Comparison of ENCODE assay signal across 25 cellular contexts in the genomic region with DNA sequence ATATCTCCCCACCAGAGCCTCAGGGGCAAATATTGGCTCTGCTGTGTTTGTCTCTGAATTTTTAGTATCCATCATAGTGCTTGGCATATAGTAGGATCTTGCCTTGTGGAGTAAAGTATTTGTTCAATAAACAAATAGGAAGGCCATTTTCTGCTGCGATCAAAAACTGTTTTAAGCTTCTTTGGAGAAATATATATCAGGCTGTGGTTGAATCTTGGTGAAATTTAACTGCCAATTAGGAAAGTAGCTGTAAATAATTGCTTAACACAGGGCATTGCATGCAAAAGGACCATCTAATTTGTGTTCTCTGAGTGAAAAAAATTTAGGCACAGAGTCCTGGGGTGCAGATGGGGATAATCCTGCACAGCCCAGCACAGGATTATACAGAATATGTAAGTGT. TPM values are rescaled to one million over a fixed set of nuclear protein-coding genes. Genes with fewer than 3 reads are reported as not detected.
DNase-seq lines count a peak whose midpoint lies in the region; FAIRE-seq and TF ChIP-seq lines count a peak whose summit lies in the region.
"Had no signal": no experiment of that assay in that cellular context is flagged by ENCODE, and none has a peak within 500 bp of the region (broad histone marks: within the 10 kb centered on the region; RNA-seq: fewer than 3 reads in every experiment).

No MANE protein-coding gene starts in this region.

- H3K4me3 ChIP-seq in SK-N-MC = no peak overlapping the region
- no peak overlapping the region for H3K4me3 ChIP-seq in fibroblast of lung (replicated peaks in 1 of 4; ENCODE audit: control extremely low read depth in 1 of 4, insufficient read depth in 1 of 4, low read depth in 3 of 4, low read length in 4 of 4)
- H3K4me3 ChIP-seq in skeletal muscle satellite cell (ENCODE audit: low read length) = no peak overlapping the region
- H3K4me3 ChIP-seq: dorsolateral prefrontal cortex, GM12878, left lung, thyroid gland had no signal

- no peaks in the 10 kb centered on the region for H3K27me3 ChIP-seq in fibroblast of lung (ENCODE audit: control insufficient read depth, insufficient read depth, low read length)
- H3K27me3 ChIP-seq in skeletal muscle satellite cell (ENCODE audit: control insufficient read depth, insufficient read depth, low read length) = no peaks in the 10 kb centered on the region
- H3K27me3 ChIP-seq: dorsolateral prefrontal cortex, foreskin keratinocyte, left lung, thyroid gland had no signal

- no peak overlapping the region for H3K4me3 Mint-ChIP-seq in activated CD4-positive, alpha-beta T cell treated with anti-CD3 and anti-CD28 coated beads, Interleukin-2, amount 10 ng/mL, durations not matched to agents 7 days and 5 days
- H3K4me3 Mint-ChIP-seq: activated B cell treated with CpG ODN at 0.5 μM for 24 hours; activated CD8-positive, alpha-beta T cell treated with anti-CD3 and anti-CD28 coated beads for 36 hours; stimulated activated naive B cell treated with anti-CD40 and anti-IgM and Interleukin-4, amounts not matched to agents 10 μg/mL and 1 μg/mL and 100 μg/mL, for 72 hours had no signal

- H3K27ac ChIP-seq in SK-N-MC (peak overlapping the region; percentile 91; the same call in 1 of the 2 replicates), fibroblast of lung (ENCODE audit: insufficient read depth, low read length) (no peak overlapping the region)
- H3K27ac ChIP-seq: foreskin keratinocyte had no signal

- peaks cover 24% of the 10 kb centered on the region for H3K36me3 Mint-ChIP-seq in activated CD4-positive, alpha-beta T cell treated with anti-CD3 and anti-CD28 coated beads, Interleukin-2, amount 10 ng/mL, durations not matched to agents 7 days and 5 days (ENCODE audit: low read depth)

- no peak overlapping the region for H2AFZ ChIP-seq in fibroblast of lung (ENCODE audit: low read length)

- peak; percentile 69 for FAIRE-seq in GM19239 (lab: Jason Lieb, UNC)
- FAIRE-seq: GM12878, small intestine had no signal

- DNase-seq in GM19239 (ENCODE audit: insufficient read length, low spot score) (no peak), SK-N-MC (ENCODE audit: low read depth, low spot score) (no peak), fibroblast of lung (ENCODE audit: low read depth in 2 of 2) (no peak), NCI-H524 treated with DMSO at 0.1 percent for 48 hours (lab: John Stamatoyannopoulos, UW) (no peak), NCI-H748 (lab: John Stamatoyannopoulos, UW; ENCODE audit: unreplicated experiment) (no peak)
- no peak for DNase-seq in stimulated activated naive CD4-positive, alpha-beta T cell treated with Interleukin-2 at 50 U/mL for 16 hours (lab: John Stamatoyannopoulos, UW)
- DNase-seq in activated CD4-positive, alpha-beta T cell treated with anti-CD3 and anti-CD28 coated beads, Interleukin-2, amount 10 ng/mL, durations not matched to agents 7 days and 5 days = no peak
- DNase-seq: activated B cell treated with CpG ODN at 0.5 μM for 24 hours; activated CD8-positive, alpha-beta T cell treated with anti-CD3 and anti-CD28 coated beads for 36 hours; activated naive CD4-positive, alpha-beta T cell treated with Interleukin-2 at 50 U/mL for 16 hours; activated T-cell treated with anti-CD3 and anti-CD28 coated beads, Interleukin-2, amount 50 U/mL, for 1 hour; amygdala; caudate nucleus; CD8-positive, alpha-beta memory T cell; dorsolateral prefrontal cortex; foreskin keratinocyte; left lung; NCI-H1417; NCI-H510A; small intestine; stimulated activated naive B cell treated with anti-CD40 and anti-IgM and Interleukin-4, amounts not matched to agents 10 μg/mL and 1 μg/mL and 100 μg/mL, for 72 hours; thyroid gland had no signal

- POLR2A ChIA-PET in activated CD4-positive, alpha-beta T cell treated with anti-CD3 and anti-CD28 coated beads, Interleukin-2, amount 10 ng/mL, durations not matched to agents 7 days and 5 days (lab: Charles Lee) = no interaction called here

- H3K4me1 ChIP-seq in fibroblast of lung (ENCODE audit: control insufficient read depth, extremely low read depth, insufficient read depth, low read length) (peaks cover 36% of the 10 kb centered on the region), skeletal muscle satellite cell (ENCODE audit: control insufficient read depth, insufficient read depth, low read length) (peaks cover 49% of the 10 kb centered on the region)

- H3K4me2 ChIP-seq in fibroblast of lung (ENCODE audit: extremely low read depth, insufficient read depth, low read length) (peak overlapping the region; percentile 8), skeletal muscle satellite cell (ENCODE audit: low read length) (peak overlapping the region; percentile 43)

- no peak for TF ChIP-seq CTCF in fibroblast of lung (conservative IDR thresholded peaks at IDR 0.05 in 1 of 2, IDR thresholded peaks at IDR 0.05 in 1 of 2; ENCODE audit: low read depth in 1 of 2, low read length in 2 of 2)

- H4K20me1 ChIP-seq in fibroblast of lung (ENCODE audit: control insufficient read depth, extremely low read depth, insufficient read depth, low read length) = peaks cover 4% of the 10 kb centered on the region

- H3K9me3 ChIP-seq in SK-N-MC (ENCODE audit: low read depth, low read length) (no peaks in the 10 kb centered on the region), fibroblast of lung (ENCODE audit: control insufficient read depth, insufficient read depth, low read depth, low read length) (no peaks in the 10 kb centered on the region), skeletal muscle satellite cell (replicated peaks; ENCODE audit: low read length) (no peaks in the 10 kb centered on the region)
- H3K9me3 ChIP-seq: left lung, thyroid gland had no signal

- peaks cover 94% of the 10 kb centered on the region for H3K79me2 ChIP-seq in fibroblast of lung (ENCODE audit: control insufficient read depth, insufficient read depth, low read length)

- H3K4me1 Mint-ChIP-seq in activated CD4-positive, alpha-beta T cell treated with anti-CD3 and anti-CD28 coated beads, Interleukin-2, amount 10 ng/mL, durations not matched to agents 7 days and 5 days = peaks cover 47% of the 10 kb centered on the region

- H3K27ac Mint-ChIP-seq in activated CD4-positive, alpha-beta T cell treated with anti-CD3 and anti-CD28 coated beads, Interleukin-2, amount 10 ng/mL, durations not matched to agents 7 days and 5 days = no peak overlapping the region
- H3K27ac Mint-ChIP-seq: activated B cell treated with CpG ODN at 0.5 μM for 24 hours; activated CD8-positive, alpha-beta T cell treated with anti-CD3 and anti-CD28 coated beads for 36 hours; progenitor cell of endocrine pancreas; stimulated activated naive B cell treated with anti-CD40 and anti-IgM and Interleukin-4, amounts not matched to agents 10 μg/mL and 1 μg/mL and 100 μg/mL, for 72 hours had no signal

- H3K9ac ChIP-seq in SK-N-MC (ENCODE audit: insufficient read length) (no peak overlapping the region), fibroblast of lung (ENCODE audit: insufficient read depth, low read length) (no peak overlapping the region), skeletal muscle satellite cell (ENCODE audit: low read depth, low read length) (no peak overlapping the region)

- no peaks in the 10 kb centered on the region for H3K9me3 Mint-ChIP-seq in activated CD4-positive, alpha-beta T cell treated with anti-CD3 and anti-CD28 coated beads, Interleukin-2, amount 10 ng/mL, durations not matched to agents 7 days and 5 days
- H3K9me3 Mint-ChIP-seq: activated B cell treated with CpG ODN at 0.5 μM for 24 hours; activated CD8-positive, alpha-beta T cell treated with anti-CD3 and anti-CD28 coated beads for 36 hours; CD8-positive, alpha-beta memory T cell; stimulated activated naive B cell treated with anti-CD40 and anti-IgM and Interleukin-4, amounts not matched to agents 10 μg/mL and 1 μg/mL and 100 μg/mL, for 72 hours had no signal

- no peaks in the 10 kb centered on the region for H3K27me3 Mint-ChIP-seq in activated CD4-positive, alpha-beta T cell treated with anti-CD3 and anti-CD28 coated beads, Interleukin-2, amount 10 ng/mL, durations not matched to agents 7 days and 5 days
- H3K27me3 Mint-ChIP-seq: activated B cell treated with CpG ODN at 0.5 μM for 24 hours; activated CD8-positive, alpha-beta T cell treated with anti-CD3 and anti-CD28 coated beads for 36 hours; CD8-positive, alpha-beta memory T cell; progenitor cell of endocrine pancreas; stimulated activated naive B cell treated with anti-CD40 and anti-IgM and Interleukin-4, amounts not matched to agents 10 μg/mL and 1 μg/mL and 100 μg/mL, for 72 hours had no signal

- H3K36me3 ChIP-seq in SK-N-MC (ENCODE audit: insufficient read depth, low read length) (no peaks in the 10 kb centered on the region), fibroblast of lung (ENCODE audit: control insufficient read depth, insufficient read depth, low read length) (peaks cover 4% of the 10 kb centered on the region), skeletal muscle satellite cell (ENCODE audit: insufficient read depth, low read length) (peaks cover 20% of the 10 kb centered on the region)
- H3K36me3 ChIP-seq: left lung, thyroid gland had no signal

- CTCF ChIA-PET in activated CD4-positive, alpha-beta T cell treated with anti-CD3 and anti-CD28 coated beads, Interleukin-2, amount 10 ng/mL, durations not matched to agents 7 days and 5 days (lab: Charles Lee) = no interaction called here

RNA-seq across cellular contexts. Expression of a gene that starts 15.1 kb away (rescaled TPM):
- total RNA-seq in fibroblast of lung = 129 and 161 TPM in 2 replicates
- polyA plus RNA-seq in fibroblast of lung = 255 and 316 TPM in 2 replicates
- polyA plus RNA-seq in fibroblast of lung (2012) = 209 and 287 TPM in 2 replicates
- polyA minus RNA-seq in fibroblast of lung (ENCODE audit: low replicate concordance) = 231 and 233 TPM in 2 replicates
- total RNA-seq in skeletal muscle satellite cell (2012; rRNA removed) = 116 and 137 TPM in 2 replicates
- total RNA-seq in activated CD4-positive, alpha-beta T cell treated with anti-CD3 and anti-CD28 coated beads, Interleukin-2, amount 10 ng/mL, durations not matched to agents 7 days and 5 days = 10 to 100 TPM; 75.5 to 86.4 TPM
